14 cellular contexts compared by ENCODE assay signal in the genomic region with DNA sequence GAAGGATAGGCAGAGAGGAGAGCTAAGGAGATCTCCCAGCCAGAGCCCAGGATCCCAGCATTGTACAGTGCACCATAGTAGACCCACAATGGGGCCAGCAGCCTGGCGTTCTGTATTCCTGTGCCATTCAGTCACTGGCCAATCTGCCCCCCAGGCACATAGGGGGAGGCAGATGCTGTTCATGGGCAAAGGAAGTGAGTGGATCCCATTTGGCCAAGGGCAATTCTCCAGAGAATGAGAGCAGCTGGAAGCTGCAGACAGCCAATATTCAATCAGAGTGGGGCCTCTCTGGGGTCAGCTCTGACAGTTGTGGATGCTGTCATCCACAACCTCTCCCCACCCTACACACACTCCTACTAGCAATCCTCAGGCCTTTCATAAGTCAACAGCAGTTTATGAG. TPM values are rescaled to one million over a fixed set of nuclear protein-coding genes. Genes with fewer than 3 reads are reported as not detected.
DNase-seq lines count a peak whose midpoint lies in the region; FAIRE-seq and TF ChIP-seq lines count a peak whose summit lies in the region.
"Had no signal": no experiment of that assay in that cellular context is flagged by ENCODE, and none has a peak within 500 bp of the region (broad histone marks: within the 10 kb centered on the region; RNA-seq: fewer than 3 reads in every experiment).

No MANE protein-coding gene starts in this region.

- BruUV-seq in endothelial cell of umbilical vein (replicated peaks; lab: Mats Ljungman, UMichigan), result no TSS peak

- peak overlapping the region; percentile 15 for H2AK5ac ChIP-seq in trophoblast cell (ENCODE audit: low read length)

- H3K79me2 ChIP-seq in endothelial cell of umbilical vein (ENCODE audit: control insufficient read depth, insufficient read depth, low read length) (peaks cover 34% of the 10 kb centered on the region), trophoblast cell (ENCODE audit: control insufficient read depth, insufficient read depth, low read length, poor library complexity) (peaks cover 1% of the 10 kb centered on the region)

- POLR2A ChIA-PET in endothelial cell of umbilical vein (lab: Charles Lee), result interaction anchor here (2.6 kb wide), 1 partner anchor 37 kb away, joined by 10 read pairs; no protein-coding TSS in a partner anchor

- H3K27me3 Mint-ChIP-seq in HFFc6 (ENCODE audit: insufficient read depth), result no peaks in the 10 kb centered on the region

- no peaks in the 10 kb centered on the region for H4K20me1 ChIP-seq in endothelial cell of umbilical vein (replicated peaks; ENCODE audit: control insufficient read depth, extremely low read depth, insufficient read depth, low read length)

- H3K9ac ChIP-seq in endothelial cell of umbilical vein (replicated peaks; ENCODE audit: extremely low read depth, insufficient read depth, low read length) (peak overlapping the region; percentile 58), trophoblast cell (ENCODE audit: low read length) (no peak overlapping the region)

- H3K36me3 ChIP-seq in left ventricle myocardium inferior, result no peaks in the 10 kb centered on the region
- no peaks in the 10 kb centered on the region for H3K36me3 ChIP-seq in right atrium auricular region
- peaks cover 0 to 2% of the 10 kb centered on the region in 2 experiments for H3K36me3 ChIP-seq in endothelial cell of umbilical vein (ENCODE audit: control insufficient read depth in 2 of 2, extremely low read depth in 1 of 2, insufficient read depth in 2 of 2, low read length in 2 of 2)
- H3K36me3 ChIP-seq in trophoblast cell (ENCODE audit: control insufficient read depth in 1 of 2, insufficient read depth in 2 of 2, low read length in 2 of 2), result no peaks in the 10 kb centered on the region
- H3K36me3 ChIP-seq in testis (ENCODE audit: low read depth, missing control alignments), result no peaks in the 10 kb centered on the region

- H4K8ac ChIP-seq in trophoblast cell (ENCODE audit: low read depth, low read length), result no peak overlapping the region

- H3K9me3 Mint-ChIP-seq in HFFc6, result no peaks in the 10 kb centered on the region
- H3K9me3 Mint-ChIP-seq: GM23338 had no signal

- peaks cover 54% of the 10 kb centered on the region for H3K36me3 Mint-ChIP-seq in HFFc6 (ENCODE audit: low read depth)

- peak overlapping the region; percentile 93 for H3K27ac Mint-ChIP-seq in HFFc6
- H3K27ac Mint-ChIP-seq: GM23338 had no signal

- H3K4me1 ChIP-seq in left ventricle myocardium inferior (peaks cover 9% of the 10 kb centered on the region), right atrium auricular region (no peaks in the 10 kb centered on the region), endothelial cell of umbilical vein (ENCODE audit: control insufficient read depth, extremely low read depth, insufficient read depth, low read length) (peaks cover 60% of the 10 kb centered on the region), trophoblast cell (ENCODE audit: control insufficient read depth in 1 of 2, insufficient read depth in 2 of 2, low read length in 2 of 2) (peaks cover 8 to 26% of the 10 kb centered on the region in 2 experiments), testis (peaks cover 6% of the 10 kb centered on the region)

- WGBS in trophoblast cell (ENCODE audit: extremely low coverage, insufficient coverage, insufficient read length), result no CpG with 5 or more reads among the region's 1 CpG
- 82 to 92% methylated on average over 1 of the region's 1 CpG for WGBS in testis, 2 donors

- H3K18ac ChIP-seq in trophoblast cell (ENCODE audit: low read length), result peak overlapping the region; percentile 7

- H3K9me1 ChIP-seq in endothelial cell of umbilical vein (replicated peaks; ENCODE audit: control insufficient read depth, extremely low read depth, insufficient read depth, low read length), result no peaks in the 10 kb centered on the region

- no peak for FAIRE-seq in endothelial cell of umbilical vein (lab: Jason Lieb, UNC)
- FAIRE-seq: HTR-8/SVneo had no signal

- H4K91ac ChIP-seq in trophoblast cell (ENCODE audit: low read depth, low read length), result peak overlapping the region; percentile 30

- peak overlapping the region; percentile 31 for H3K4me2 ChIP-seq in endothelial cell of umbilical vein (ENCODE audit: insufficient read depth, low read length)
- no peak overlapping the region for H3K4me2 ChIP-seq in trophoblast cell (ENCODE audit: low read length)
- H3K4me2 ChIP-seq: GM23338 had no signal

- DNase-seq in left ventricle myocardium inferior (no peak), right atrium auricular region (ENCODE audit: low spot score) (no peak), HFFc6 (no peak), endothelial cell of umbilical vein (ENCODE audit: low read depth, low spot score) (no peak), trophoblast cell (no peak), testis (no peak), NCI-H446 treated with DMSO at 0.1 percent for 48 hours (lab: John Stamatoyannopoulos, UW) (no peak)
- no peak for DNase-seq in NK-92 treated with Interleukin-12 subunit alpha and Interleukin-12 subunit beta, amount 100 ng/mL, for 24 hours (lab: John Stamatoyannopoulos, UW)
- DNase-seq: DMS153, GF-D8, NCI-H1694, NCI-H82 had no signal

- H3K27ac ChIP-seq in left ventricle myocardium inferior (replicated peaks) (peak overlapping the region; percentile 62), right atrium auricular region (no peak overlapping the region), endothelial cell of umbilical vein (ENCODE audit: insufficient read depth, low read depth, low read length) (peak overlapping the region; percentile 84), trophoblast cell (ENCODE audit: low read depth, low read length) (no peak overlapping the region), testis (no peak overlapping the region)

- CTCF ChIA-PET in endothelial cell of umbilical vein (lab: Charles Lee), result interaction anchor here (0.8 to 6.4 kb wide), 7 partner anchors 30 to 373 kb away, joined by 3 to 81 read pairs (median 3); no protein-coding TSS in a partner anchor

- TF ChIP-seq POLR2A in endothelial cell of umbilical vein (IDR thresholded peaks at IDR 0.05; ENCODE audit: low read depth, low read length), result no peak
- TF ChIP-seq POLR2A in testis (IDR thresholded peaks at IDR 0.05), result no peak

- H3K14ac ChIP-seq in trophoblast cell (ENCODE audit: low read length), result peak overlapping the region; percentile 16

- peak overlapping the region; percentile 60 for H3K4me3 Mint-ChIP-seq in HFFc6
- H3K4me3 Mint-ChIP-seq: GM23338 had no signal

- peaks cover 62% of the 10 kb centered on the region for H3K4me1 Mint-ChIP-seq in HFFc6 (ENCODE audit: low read depth)
- H3K4me1 Mint-ChIP-seq: GM23338 had no signal

- no peak overlapping the region for H4K12ac ChIP-seq in trophoblast cell (ENCODE audit: low read depth, low read length)

- H3K23ac ChIP-seq in trophoblast cell (ENCODE audit: low read length), result no peak overlapping the region

- H3K4ac ChIP-seq in trophoblast cell (ENCODE audit: low read depth, low read length), result no peak overlapping the region

- H2BK5ac ChIP-seq in trophoblast cell (ENCODE audit: low read depth, low read length, poor library complexity), result no peak overlapping the region

- dilution Hi-C loops in endothelial cell of umbilical vein (cut with MboI; ENCODE audit: extremely low pct_ligation_motif_present, low sequenced_read_pairs), result no loop called here

- intact Hi-C loops in left ventricle myocardium inferior (cut with micrococcal nuclease), result no loop called here
- intact Hi-C loops in endothelial cell of umbilical vein (cut with micrococcal nuclease), result no loop called here
- intact Hi-C loops in testis (cut with DNase I; ENCODE audit: low total_unique reads), result loop anchor here (10.0 kb wide), 1 partner anchor 228 kb away; no protein-coding TSS in a partner anchor

- H3K27me3 ChIP-seq in left ventricle myocardium inferior (ENCODE audit: low read depth) (peaks cover 6% of the 10 kb centered on the region), right atrium auricular region (no peaks in the 10 kb centered on the region), endothelial cell of umbilical vein (ENCODE audit: control insufficient read depth in 2 of 2, insufficient read depth in 2 of 2, low read length in 2 of 2) (no peaks in the 10 kb centered on the region), trophoblast cell (ENCODE audit: insufficient read depth, low read length) (no peaks in the 10 kb centered on the region), testis (no peaks in the 10 kb centered on the region)

- H2AFZ ChIP-seq in endothelial cell of umbilical vein (ENCODE audit: low read depth, low read length) (no peak overlapping the region), trophoblast cell (ENCODE audit: insufficient read depth, low read length, poor library complexity) (no peak overlapping the region)
- H2AFZ ChIP-seq: GM23338 had no signal

- H3K4me3 ChIP-seq in left ventricle myocardium inferior (no peak overlapping the region), right atrium auricular region (no peak overlapping the region), endothelial cell of umbilical vein (replicated peaks in 1 of 3; ENCODE audit: insufficient read depth in 1 of 3, low read depth in 1 of 3, low read length in 3 of 3) (no peak overlapping the region), trophoblast cell (ENCODE audit: low read depth, low read length) (no peak overlapping the region), testis (no peak overlapping the region)
- H3K4me3 ChIP-seq: GM23338 had no signal

- TF ChIP-seq CTCF in left ventricle myocardium inferior (IDR thresholded peaks at IDR 0.05; ENCODE audit: borderline replicate concordance), result no peak
- TF ChIP-seq CTCF in right atrium auricular region (IDR thresholded peaks at IDR 0.05), result no peak
- TF ChIP-seq CTCF in HFFc6 (IDR thresholded peaks at IDR 0.05), result no peak
- no peak for TF ChIP-seq CTCF in endothelial cell of umbilical vein (IDR thresholded peaks at IDR 0.05; ENCODE audit: extremely low read depth in 1 of 2, insufficient read depth in 1 of 2, low read depth in 1 of 2, low read length in 2 of 2)
- no peak for TF ChIP-seq CTCF in testis (IDR thresholded peaks at IDR 0.05)

- H2BK120ac ChIP-seq in trophoblast cell (ENCODE audit: insufficient read depth, low read length, poor library complexity), result peak overlapping the region; percentile 39

- peaks cover 24% of the 10 kb centered on the region for H3K79me1 ChIP-seq in trophoblast cell (ENCODE audit: low read length)

- H3K9me3 ChIP-seq in left ventricle myocardium inferior (replicated peaks) (no peaks in the 10 kb centered on the region), right atrium auricular region (no peaks in the 10 kb centered on the region), endothelial cell of umbilical vein (replicated peaks; ENCODE audit: control insufficient read depth, insufficient read depth, low read length) (no peaks in the 10 kb centered on the region), trophoblast cell (ENCODE audit: insufficient read depth, low read depth, low read length) (no peaks in the 10 kb centered on the region), testis (no peaks in the 10 kb centered on the region)

- H2BK12ac ChIP-seq in trophoblast cell (ENCODE audit: low read length), result no peak overlapping the region

RNA-seq across cellular contexts. Expression of gene STEAP1B, which starts 17.5 kb away (rescaled TPM):
- total RNA-seq in left ventricle myocardium inferior (0.63 TPM), right atrium auricular region (under 1 TPM in 1 of 2 donors, not detected in 1; 0.39 TPM), endothelial cell of umbilical vein (46.1 and 55.4 TPM in 2 replicates), testis (10 to 100 TPM; 11.3 TPM)
- 100 to 1,000 TPM in 1 of 6 experiments, 10 to 100 TPM in 5; 36.6 to 101 (median 92.6) TPM for total RNA-seq in HFFc6 (2021; fragmentation: NEBNext Ultra II Directional; extraction: Animal tissue kit (Norgen Biotek cat#: 25700))
- polyA plus RNA-seq in endothelial cell of umbilical vein (25.2 and 32.2 TPM in 2 replicates), testis (ENCODE audit: insufficient read depth, low read depth, low replicate concordance) (7.4 TPM)
- 36.1 and 46.3 TPM in 2 replicates for polyA plus RNA-seq in endothelial cell of umbilical vein (2011; cell fraction: cytosol; rRNA removed)
- 30.9 and 37.8 TPM in 2 replicates for polyA plus RNA-seq in endothelial cell of umbilical vein (2011; cell fraction: nucleus; rRNA removed)
- polyA plus RNA-seq in endothelial cell of umbilical vein (2012), result 41.2 and 88.7 TPM in 2 replicates
- polyA minus RNA-seq in endothelial cell of umbilical vein, result 35.1 and 37.3 TPM in 2 replicates
- not detected for polyA minus RNA-seq in endothelial cell of umbilical vein (2011; cell fraction: cytosol; rRNA and poly(A)+ RNA removed)
- polyA minus RNA-seq in endothelial cell of umbilical vein (2011; cell fraction: nucleus; rRNA and poly(A)+ RNA removed), result 37.3 and 66.7 TPM in 2 replicates
- polyA plus RNA-seq in trophoblast cell (2013), result 3.9 and 4.2 TPM in 2 replicates

Comparison
In these comparisons a context has a peak if more than half of its experiments do, and no peak if none do; other contexts are left out.
1. H3K27ac ChIP-seq: peak in left ventricle myocardium inferior (single experiment) and endothelial cell of umbilical vein (single experiment); none in right atrium auricular region (0 of 2), trophoblast cell (single experiment) and testis (0 of 2).